7 cellular contexts compared by ENCODE assay signal in the genomic region with DNA sequence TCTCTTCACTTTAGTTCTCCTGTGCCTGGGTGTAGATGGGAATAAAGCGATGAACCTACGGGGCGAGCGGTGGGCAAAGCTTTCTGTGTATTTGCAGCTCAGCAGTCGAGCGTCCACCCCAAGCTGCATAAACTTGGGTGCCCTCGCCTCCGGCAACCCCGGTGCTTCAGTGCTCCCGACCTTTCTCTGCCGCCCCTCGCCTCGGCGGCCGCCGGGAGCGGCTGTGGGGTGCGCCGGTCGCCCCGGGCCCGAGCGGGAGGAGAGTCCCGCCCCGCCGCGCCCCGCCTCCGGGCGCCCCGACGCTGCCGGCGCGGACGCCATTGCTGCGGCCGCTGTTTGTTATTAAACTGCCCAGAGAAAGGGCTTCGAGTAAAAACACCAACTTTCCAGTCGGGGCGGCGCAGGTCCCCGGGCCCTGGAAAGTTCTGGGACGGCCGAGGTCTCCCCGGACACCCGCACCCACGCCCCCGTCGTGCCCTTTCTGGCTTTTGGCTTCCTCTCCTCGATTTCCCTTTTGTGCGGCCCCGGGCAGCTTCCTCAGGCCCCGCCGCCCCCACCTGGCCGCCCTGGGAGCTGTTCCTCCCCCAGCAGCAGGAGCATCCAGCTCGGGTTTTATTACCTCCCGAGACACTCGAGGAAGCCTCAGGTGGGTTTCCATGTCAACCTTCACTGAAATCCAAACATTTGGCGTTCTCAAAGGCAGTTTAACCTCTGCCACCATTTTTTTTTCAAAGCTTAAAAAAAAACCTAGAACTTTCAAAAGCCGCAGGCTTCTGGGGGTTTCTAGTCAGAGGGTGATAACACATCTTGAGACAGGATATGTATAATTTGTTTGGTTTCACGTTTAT.
A peak's percentile ranks its signal among the peaks of the same experiment; 100 is the strongest.
DNase-seq lines count a peak whose midpoint lies in the region; ATAC-seq and TF ChIP-seq lines count a peak whose summit lies in the region.

No MANE protein-coding gene starts in this region.

- no peak for TF ChIP-seq CTCF in lung (IDR thresholded peaks at IDR 0.05; ENCODE audit: control extremely low read depth, extremely low read depth)

- ATAC-seq in GM18511 (IDR thresholded peaks at IDR 0.05; ENCODE audit: unreplicated experiment) (peak; percentile 86), HG02884 (IDR thresholded peaks at IDR 0.05; ENCODE audit: unreplicated experiment) (peak; percentile 76), lung (ENCODE audit: insufficient read depth, low FRiP score) (peak; percentile 89)

- H3K4me1 ChIP-seq in duodenal mucosa (ENCODE audit: control insufficient read depth in 1 of 2, insufficient read depth in 2 of 2, low read length in 2 of 2) (peaks cover 0 to 4% of the 10 kb centered on the region in 2 donors), lung (ENCODE audit: control insufficient read depth in 2 of 2, insufficient read depth in 2 of 2, low read length in 2 of 2) (peaks cover 0 to 2% of the 10 kb centered on the region in 2 donors)

- H3K27me3 ChIP-seq in duodenal mucosa (ENCODE audit: control insufficient read depth in 1 of 2, insufficient read depth in 2 of 2, low read length in 2 of 2) (no peaks in the 10 kb centered on the region), lung (ENCODE audit: control insufficient read depth, insufficient read depth) (no peaks in the 10 kb centered on the region)

- H3K9me3 ChIP-seq in duodenal mucosa (ENCODE audit: control insufficient read depth in 1 of 2, low read length in 2 of 2) (no peaks in the 10 kb centered on the region), lung (ENCODE audit: control insufficient read depth in 2 of 2, insufficient read depth in 1 of 2, low read length in 1 of 2) (no peaks in the 10 kb centered on the region)

- H3K36me3 ChIP-seq in duodenal mucosa (ENCODE audit: control insufficient read depth in 1 of 2, insufficient read depth in 2 of 2, low read length in 2 of 2) = no peaks in the 10 kb centered on the region
- H3K36me3 ChIP-seq in lung (ENCODE audit: control insufficient read depth in 2 of 2, insufficient read depth in 2 of 2, low read length in 2 of 2) = no peaks in the 10 kb centered on the region

- DNase-seq in NCI-H2107 (lab: John Stamatoyannopoulos, UW) = peak; percentile 34
- peak; percentile 40 for DNase-seq in activated CD4-positive, alpha-beta T cell treated with anti-CD3 and anti-CD28 coated beads, Interleukin-2, amount 50 U/mL, for 1 hour
- peak; percentile 69 for DNase-seq in lung (ENCODE audit: low spot score)
- DNase-seq in stimulated activated CD8-positive, alpha-beta memory T cell treated with anti-CD3 and anti-CD28 coated beads, Interleukin-4, amount 100 ng/mL, for 24 hours (ENCODE audit: low read depth) = peak; percentile 26

- H3K4me3 ChIP-seq in duodenal mucosa (ENCODE audit: low read depth in 1 of 2, low read length in 2 of 2) (peak overlapping the region; percentile 69), lung (peak overlapping the region; percentile 54)

- H3K27ac ChIP-seq in duodenal mucosa (ENCODE audit: low read depth, low read length) (no peak overlapping the region), lung (ENCODE audit: low read depth in 1 of 2, low read length in 1 of 2) (peak overlapping the region; percentile 87 to 88)

- 1% methylated on average over 59 to 62 of the region's 62 CpGs for WGBS in lung, 2 donors

- H3K9ac ChIP-seq in duodenal mucosa (ENCODE audit: low read depth in 1 of 2, low read length in 2 of 2) = peak overlapping the region; percentile 55 to 64
